In the genomic region with DNA sequence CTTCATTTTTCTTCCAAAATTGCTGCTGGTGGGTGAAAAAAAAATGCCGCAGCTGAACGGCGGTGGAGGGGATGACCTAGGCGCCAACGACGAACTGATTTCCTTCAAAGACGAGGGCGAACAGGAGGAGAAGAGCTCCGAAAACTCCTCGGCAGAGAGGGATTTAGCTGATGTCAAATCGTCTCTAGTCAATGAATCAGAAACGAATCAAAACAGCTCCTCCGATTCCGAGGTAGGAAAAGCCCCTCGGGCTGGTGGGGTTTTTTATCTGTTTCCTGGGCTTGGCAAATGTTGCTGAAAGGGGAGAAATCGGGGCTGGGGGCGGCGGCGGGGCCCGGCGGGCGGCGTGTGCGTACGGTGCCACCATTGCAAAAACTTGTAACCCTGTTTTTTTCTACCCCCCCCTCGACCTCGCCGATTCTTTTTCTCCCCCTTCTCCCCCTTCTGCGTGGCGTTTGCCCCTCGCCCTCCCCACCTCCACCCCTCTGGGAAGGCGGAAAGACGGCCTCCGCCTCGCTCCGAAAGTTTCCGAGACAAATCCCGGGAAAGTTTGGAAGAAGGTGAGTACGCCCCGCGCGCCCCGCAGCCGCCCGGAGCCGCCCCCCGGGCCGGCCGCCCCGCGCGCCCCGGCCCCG, we compare ENCODE assay signal across 8 cellular contexts. TPM values are rescaled to one million over a fixed set of nuclear protein-coding genes. Genes with fewer than 3 reads are reported as not detected.
DNase-seq lines count a peak whose midpoint lies in the region; ATAC-seq and TF ChIP-seq lines count a peak whose summit lies in the region.

No MANE protein-coding gene starts in this region.

- H3K4me1 ChIP-seq in BLaER1 treated with 17β-estradiol and CSF1 and Interleukin-3, amounts not matched to agents 10 nM and 100 nM, result peaks cover 36 to 56% (median 42%) of the 10 kb centered on the region in 10 experiments

- peaks cover 17% of the 10 kb centered on the region for H3K4me1 Mint-ChIP-seq in activated CD4-positive, alpha-beta T cell treated with anti-CD3 and anti-CD28 coated beads, Interleukin-2, amount 10 ng/mL, durations not matched to agents 7 days and 5 days
- peaks cover 30 to 45% of the 10 kb centered on the region in 2 donors for H3K4me1 Mint-ChIP-seq in natural killer cell

- TF ChIP-seq EP300 in Ishikawa (IDR thresholded peaks at IDR 0.05; ENCODE audit: borderline replicate concordance), result no peak

- intact Hi-C loops in natural killer cell (cut with micrococcal nuclease), result loop anchor here (5.0 kb wide), 1 partner anchor 431 kb away; no protein-coding TSS in a partner anchor

- TF ChIP-seq CTCF in epithelial cell of proximal tubule (conservative IDR thresholded peaks at IDR 0.05; ENCODE audit: low read depth, low read length) (no peak), natural killer cell (IDR thresholded peaks at IDR 0.05) (no peak)

- no peaks in the 10 kb centered on the region for H3K9me3 ChIP-seq in BLaER1 treated with 17β-estradiol and CSF1 and Interleukin-3, amounts not matched to agents 10 nM and 100 nM (replicated peaks in 1 of 11)

- CTCF ChIA-PET in activated CD4-positive, alpha-beta T cell treated with anti-CD3 and anti-CD28 coated beads, Interleukin-2, amount 10 ng/mL, durations not matched to agents 7 days and 5 days (lab: Charles Lee), result no interaction called here

- ATAC-seq in natural killer cell (peak in 2 of 3 donors; percentile 7 to 22), GM21367 (IDR thresholded peaks at IDR 0.05; ENCODE audit: unreplicated experiment) (no peak)

- POLR2A ChIA-PET in activated CD4-positive, alpha-beta T cell treated with anti-CD3 and anti-CD28 coated beads, Interleukin-2, amount 10 ng/mL, durations not matched to agents 7 days and 5 days (lab: Charles Lee), result no interaction called here

- peak overlapping the region; percentile 69 for H3K4me3 Mint-ChIP-seq in activated CD4-positive, alpha-beta T cell treated with anti-CD3 and anti-CD28 coated beads, Interleukin-2, amount 10 ng/mL, durations not matched to agents 7 days and 5 days
- H3K4me3 Mint-ChIP-seq in natural killer cell, result peak overlapping the region; percentile 99

- H3K27me3 ChIP-seq in BLaER1 treated with 17β-estradiol and CSF1 and Interleukin-3, amounts not matched to agents 10 nM and 100 nM, result no peaks in the 10 kb centered on the region

- H3K36me3 Mint-ChIP-seq in activated CD4-positive, alpha-beta T cell treated with anti-CD3 and anti-CD28 coated beads, Interleukin-2, amount 10 ng/mL, durations not matched to agents 7 days and 5 days (ENCODE audit: low read depth), result peaks cover 1% of the 10 kb centered on the region
- H3K36me3 Mint-ChIP-seq in natural killer cell, result no peaks in the 10 kb centered on the region

- H3K27ac Mint-ChIP-seq in activated CD4-positive, alpha-beta T cell treated with anti-CD3 and anti-CD28 coated beads, Interleukin-2, amount 10 ng/mL, durations not matched to agents 7 days and 5 days, result no peak overlapping the region
- peak overlapping the region; percentile 75 to 76 for H3K27ac Mint-ChIP-seq in natural killer cell

- TF ChIP-seq RAD21 in Ishikawa (IDR thresholded peaks at IDR 0.05; ENCODE audit: low read depth), result no peak

- H3K27me3 Mint-ChIP-seq in activated CD4-positive, alpha-beta T cell treated with anti-CD3 and anti-CD28 coated beads, Interleukin-2, amount 10 ng/mL, durations not matched to agents 7 days and 5 days, result peaks cover 82% of the 10 kb centered on the region
- H3K27me3 Mint-ChIP-seq in natural killer cell (ENCODE audit: low read depth in 2 of 2), result peaks cover 10 to 33% of the 10 kb centered on the region in 2 donors

- H4K20me1 ChIP-seq in BLaER1 treated with 17β-estradiol and CSF1 and Interleukin-3, amounts not matched to agents 10 nM and 100 nM, result peaks cover 26 to 38% (median 30%) of the 10 kb centered on the region in 11 experiments; a peak in 21 of 22 replicates

- H3K36me3 ChIP-seq in BLaER1 treated with 17β-estradiol and CSF1 and Interleukin-3, amounts not matched to agents 10 nM and 100 nM, result peaks cover 0 to 23% (median 4%) of the 10 kb centered on the region in 11 experiments; a peak in 6 of 22 replicates

- DNase-seq in activated CD4-positive, alpha-beta T cell treated with anti-CD3 and anti-CD28 coated beads, Interleukin-2, amount 10 ng/mL, durations not matched to agents 7 days and 5 days, result no peak
- DNase-seq in epithelial cell of proximal tubule (ENCODE audit: low read depth) (no peak), natural killer cell (peak; percentile 19), DMS79 treated with DMSO at 0.1 percent for 48 hours (lab: John Stamatoyannopoulos, UW) (no peak), NCI-H187 (lab: John Stamatoyannopoulos, UW) (no peak)

- peak overlapping the region; percentile 58 to 77 (median 72) for H3K4me2 ChIP-seq in BLaER1 treated with 17β-estradiol and CSF1 and Interleukin-3, amounts not matched to agents 10 nM and 100 nM

- H3K9ac ChIP-seq in BLaER1 treated with 17β-estradiol and CSF1 and Interleukin-3, amounts not matched to agents 10 nM and 100 nM, result peak overlapping the region; percentile 93 to 98 (median 96)

- H3K9me3 Mint-ChIP-seq in activated CD4-positive, alpha-beta T cell treated with anti-CD3 and anti-CD28 coated beads, Interleukin-2, amount 10 ng/mL, durations not matched to agents 7 days and 5 days, result no peaks in the 10 kb centered on the region
- no peaks in the 10 kb centered on the region for H3K9me3 Mint-ChIP-seq in natural killer cell

- H3K27ac ChIP-seq in BLaER1 treated with 17β-estradiol and CSF1 and Interleukin-3, amounts not matched to agents 10 nM and 100 nM, result peak overlapping the region; percentile 91 to 99 (median 97)

- peak overlapping the region; percentile 80 to 96 (median 92) for H3K4me3 ChIP-seq in BLaER1 treated with 17β-estradiol and CSF1 and Interleukin-3, amounts not matched to agents 10 nM and 100 nM
- H3K4me3 ChIP-seq in epithelial cell of proximal tubule (ENCODE audit: low read depth, low read length), result peak overlapping the region; percentile 79

TF ChIP-seq in Ishikawa, 13 proteins besides CTCF, POLR2A, EP300 and RAD21:
- TF ChIP-seq, protein P1, sequence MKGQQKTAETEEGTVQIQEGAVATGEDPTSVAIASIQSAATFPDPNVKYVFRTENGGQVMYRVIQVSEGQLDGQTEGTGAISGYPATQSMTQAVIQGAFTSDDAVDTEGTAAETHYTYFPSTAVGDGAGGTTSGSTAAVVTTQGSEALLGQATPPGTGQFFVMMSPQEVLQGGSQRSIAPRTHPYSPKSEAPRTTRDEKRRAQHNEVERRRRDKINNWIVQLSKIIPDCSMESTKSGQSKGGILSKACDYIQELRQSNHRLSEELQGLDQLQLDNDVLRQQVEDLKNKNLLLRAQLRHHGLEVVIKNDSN (IDR thresholded peaks at IDR 0.05), result no peak
- TF ChIP-seq FOXM1 (IDR thresholded peaks at IDR 0.05; ENCODE audit: borderline replicate concordance, low read depth), result no peak
- TF ChIP-seq, protein P2, sequence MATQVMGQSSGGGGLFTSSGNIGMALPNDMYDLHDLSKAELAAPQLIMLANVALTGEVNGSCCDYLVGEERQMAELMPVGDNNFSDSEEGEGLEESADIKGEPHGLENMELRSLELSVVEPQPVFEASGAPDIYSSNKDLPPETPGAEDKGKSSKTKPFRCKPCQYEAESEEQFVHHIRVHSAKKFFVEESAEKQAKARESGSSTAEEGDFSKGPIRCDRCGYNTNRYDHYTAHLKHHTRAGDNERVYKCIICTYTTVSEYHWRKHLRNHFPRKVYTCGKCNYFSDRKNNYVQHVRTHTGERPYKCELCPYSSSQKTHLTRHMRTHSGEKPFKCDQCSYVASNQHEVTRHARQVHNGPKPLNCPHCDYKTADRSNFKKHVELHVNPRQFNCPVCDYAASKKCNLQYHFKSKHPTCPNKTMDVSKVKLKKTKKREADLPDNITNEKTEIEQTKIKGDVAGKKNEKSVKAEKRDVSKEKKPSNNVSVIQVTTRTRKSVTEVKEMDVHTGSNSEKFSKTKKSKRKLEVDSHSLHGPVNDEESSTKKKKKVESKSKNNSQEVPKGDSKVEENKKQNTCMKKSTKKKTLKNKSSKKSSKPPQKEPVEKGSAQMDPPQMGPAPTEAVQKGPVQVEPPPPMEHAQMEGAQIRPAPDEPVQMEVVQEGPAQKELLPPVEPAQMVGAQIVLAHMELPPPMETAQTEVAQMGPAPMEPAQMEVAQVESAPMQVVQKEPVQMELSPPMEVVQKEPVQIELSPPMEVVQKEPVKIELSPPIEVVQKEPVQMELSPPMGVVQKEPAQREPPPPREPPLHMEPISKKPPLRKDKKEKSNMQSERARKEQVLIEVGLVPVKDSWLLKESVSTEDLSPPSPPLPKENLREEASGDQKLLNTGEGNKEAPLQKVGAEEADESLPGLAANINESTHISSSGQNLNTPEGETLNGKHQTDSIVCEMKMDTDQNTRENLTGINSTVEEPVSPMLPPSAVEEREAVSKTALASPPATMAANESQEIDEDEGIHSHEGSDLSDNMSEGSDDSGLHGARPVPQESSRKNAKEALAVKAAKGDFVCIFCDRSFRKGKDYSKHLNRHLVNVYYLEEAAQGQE (IDR thresholded peaks at IDR 0.05; ENCODE audit: low read depth), result no peak
- TF ChIP-seq ZBTB7A (IDR thresholded peaks at IDR 0.05; ENCODE audit: low read depth), result peak; percentile 71
- no peak for TF ChIP-seq EGR1 (IDR thresholded peaks at IDR 0.05)

RNA-seq across cellular contexts. Expression of a gene that starts 0.8 kb away (rescaled TPM):
- under 1 TPM; 0.60 to 0.81 TPM for total RNA-seq in activated CD4-positive, alpha-beta T cell treated with anti-CD3 and anti-CD28 coated beads, Interleukin-2, amount 10 ng/mL, durations not matched to agents 7 days and 5 days
- total RNA-seq in epithelial cell of proximal tubule, result 5.4 TPM in 2 replicates
- total RNA-seq in natural killer cell, result 10 to 100 TPM; 10.4 to 32.7 (median 15.3) TPM
